9 cellular contexts compared by ENCODE assay signal in the genomic region with DNA sequence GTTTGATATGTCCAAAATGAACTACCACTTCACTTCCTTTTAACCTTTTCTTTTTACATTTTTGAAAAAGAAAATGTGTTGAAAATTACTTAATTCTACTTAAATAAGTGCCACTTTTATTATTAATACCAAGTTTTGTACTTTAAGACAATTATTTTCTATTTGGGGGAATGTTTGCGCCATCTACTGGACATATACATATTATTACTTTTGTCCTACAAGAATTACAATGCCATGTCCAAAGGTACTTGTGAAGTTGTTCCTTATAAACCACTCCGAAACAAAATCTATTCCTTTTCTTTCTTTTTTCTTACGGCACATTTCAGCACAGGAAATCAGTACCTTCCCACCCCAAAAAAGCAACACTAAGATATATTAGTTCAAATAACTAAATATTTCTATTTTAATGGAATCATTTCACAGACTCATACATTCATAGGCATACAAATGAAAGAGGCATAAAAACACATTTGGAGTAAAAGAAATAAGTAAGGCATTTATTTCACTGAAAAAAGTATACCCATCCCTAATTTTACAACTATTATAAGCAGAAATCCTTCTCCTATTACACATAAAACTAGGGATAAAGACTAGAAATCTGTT.
DNase-seq lines count a peak whose midpoint lies in the region; ATAC-seq and TF ChIP-seq lines count a peak whose summit lies in the region.
"Had no signal": no experiment of that assay in that cellular context is flagged by ENCODE, and none has a peak within 500 bp of the region (broad histone marks: within the 10 kb centered on the region; RNA-seq: fewer than 3 reads in every experiment).

No MANE protein-coding gene starts in this region.

- POLR2A ChIA-PET in activated CD4-positive, alpha-beta memory T cell treated with anti-CD3 and anti-CD28 coated beads for 36 hours (lab: Charles Lee): no interaction called here

- ATAC-seq in GM18498 (IDR thresholded peaks at IDR 0.05; ENCODE audit: unreplicated experiment): no peak

- no peak overlapping the region for H3K27ac Mint-ChIP-seq in activated CD4-positive, alpha-beta memory T cell treated with anti-CD3 and anti-CD28 coated beads for 36 hours

- H3K4me3 Mint-ChIP-seq in activated CD4-positive, alpha-beta memory T cell treated with anti-CD3 and anti-CD28 coated beads for 36 hours: no peak overlapping the region

- intact Hi-C loops in thyroid gland (cut with DNase I): no loop called here
- intact Hi-C loops in activated CD4-positive, alpha-beta memory T cell treated with anti-CD3 and anti-CD28 coated beads for 36 hours (cut with micrococcal nuclease): loop anchor here (2.0 kb wide), 1 partner anchor 310 kb away; no protein-coding TSS in a partner anchor

- no peaks in the 10 kb centered on the region for H3K4me1 ChIP-seq in thyroid gland

- H3K27me3 ChIP-seq in GM06990 (replicated peaks; ENCODE audit: control insufficient read depth, insufficient read depth, low read length) (no peaks in the 10 kb centered on the region), thyroid gland (no peaks in the 10 kb centered on the region)

- H3K9ac ChIP-seq in SK-N-MC (ENCODE audit: insufficient read length): peak overlapping the region; percentile 77

- no peaks in the 10 kb centered on the region for H3K27me3 Mint-ChIP-seq in activated CD4-positive, alpha-beta memory T cell treated with anti-CD3 and anti-CD28 coated beads for 36 hours

- no peaks in the 10 kb centered on the region for H3K36me3 ChIP-seq in GM06990 (ENCODE audit: control insufficient read depth, insufficient read depth, low read length)
- H3K36me3 ChIP-seq in SK-N-MC (ENCODE audit: insufficient read depth, low read length): no peaks in the 10 kb centered on the region; the same call in 1 of the 2 replicates
- no peaks in the 10 kb centered on the region for H3K36me3 ChIP-seq in thyroid gland

- H3K27ac ChIP-seq in SK-N-MC (peak overlapping the region; percentile 85), thyroid gland (no peak overlapping the region), caudate nucleus (ENCODE audit: low read depth, low read length) (no peak overlapping the region)
- H3K27ac ChIP-seq: skin epidermis had no signal

- no peaks in the 10 kb centered on the region for H3K36me3 Mint-ChIP-seq in activated CD4-positive, alpha-beta memory T cell treated with anti-CD3 and anti-CD28 coated beads for 36 hours

- 10 to 14% methylated on average over 3 of the region's 3 CpGs for WGBS in thyroid gland, 2 donors

- no peak for TF ChIP-seq POLR2A in thyroid gland (IDR thresholded peaks at IDR 0.05)

- CTCF ChIA-PET in activated CD4-positive, alpha-beta memory T cell treated with anti-CD3 and anti-CD28 coated beads for 36 hours (lab: Charles Lee): interaction anchor here (1.2 to 1.3 kb wide), 2 partner anchors 310 to 436 kb away, joined by 5 to 9 read pairs; no protein-coding TSS in a partner anchor

- H3K4me3 ChIP-seq in GM06990 (replicated peaks; ENCODE audit: low read depth, low read length) (no peak overlapping the region), SK-N-MC (peak overlapping the region; percentile 67), thyroid gland (replicated peaks in 1 of 3) (no peak overlapping the region)
- H3K4me3 ChIP-seq: skin epidermis had no signal

- TF ChIP-seq CTCF in GM06990 (IDR thresholded peaks at IDR 0.05; ENCODE audit: insufficient read depth, low read length, poor library complexity, severe bottlenecking) (peak; percentile 50), thyroid gland (IDR thresholded peaks at IDR 0.05) (peak in 5 of 6 experiments; percentile 26 to 64 (median 51))

- no peaks in the 10 kb centered on the region for H3K4me1 Mint-ChIP-seq in activated CD4-positive, alpha-beta memory T cell treated with anti-CD3 and anti-CD28 coated beads for 36 hours (ENCODE audit: low read depth)

- H3K9me3 ChIP-seq in SK-N-MC (ENCODE audit: low read depth, low read length) (no peaks in the 10 kb centered on the region), thyroid gland (no peaks in the 10 kb centered on the region)

- DNase-seq in GM06990 (ENCODE audit: extremely low read depth, insufficient read length) (no peak), Kasumi-1 (lab: John Stamatoyannopoulos, UW) (peak; percentile 31 to 73), SK-N-MC (ENCODE audit: low read depth, low spot score) (peak; percentile 84), germinal center (ENCODE audit: low spot score) (peak; percentile 9), thyroid gland (no peak), caudate nucleus (lab: John Stamatoyannopoulos, UW) (no peak)
- DNase-seq in activated CD4-positive, alpha-beta memory T cell treated with anti-CD3 and anti-CD28 coated beads for 36 hours: no peak

- H3K9me3 Mint-ChIP-seq in activated CD4-positive, alpha-beta memory T cell treated with anti-CD3 and anti-CD28 coated beads for 36 hours: no peaks in the 10 kb centered on the region

Comparison
In these comparisons a context has a peak if more than half of its experiments do, and no peak if none do; other contexts are left out.
1. DNase-seq: peak in Kasumi-1 (2 of 2), SK-N-MC (single experiment) and germinal center (single experiment); none in GM06990 (single experiment), thyroid gland (0 of 2), activated CD4-positive, alpha-beta memory T cell treated with anti-CD3 and anti-CD28 coated beads for 36 hours (single experiment) and caudate nucleus (0 of 61).